In the genomic region with DNA sequence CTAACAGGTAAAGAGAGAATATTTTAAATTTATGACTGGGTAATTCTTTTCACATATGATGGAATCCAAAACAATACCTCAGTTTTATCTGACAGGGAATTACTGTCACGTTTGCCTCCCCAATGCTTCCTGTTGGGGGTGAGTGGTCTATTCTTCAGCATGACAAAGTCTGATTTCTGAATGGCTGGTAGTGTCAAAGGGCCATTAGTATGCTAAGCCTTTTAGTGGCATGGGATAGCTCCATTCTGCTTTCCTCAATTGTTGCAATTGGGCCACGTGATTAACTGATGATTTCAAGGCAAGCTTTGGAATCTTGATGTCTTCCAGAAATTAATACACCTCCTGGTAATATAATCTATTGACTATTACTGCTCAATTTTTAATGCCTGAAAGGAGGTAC, we compare ENCODE assay signal across 20 cellular contexts.
"Had no signal": no experiment of that assay in that cellular context is flagged by ENCODE, and none has a peak within 500 bp of the region (broad histone marks: within the 10 kb centered on the region; RNA-seq: fewer than 3 reads in every experiment).

No MANE protein-coding gene starts in this region.

- H3K36me3 ChIP-seq: cardiac muscle cell, left lung had no signal

- H3K79me2 ChIP-seq: parathyroid adenoma had no signal

- H3K9ac ChIP-seq: parathyroid adenoma had no signal

- H3K4me1 Mint-ChIP-seq: activated B cell treated with CpG ODN at 0.5 μM for 24 hours; activated naive CD4-positive, alpha-beta T cell treated with anti-CD3 and anti-CD28 coated beads, Interleukin-2, amount 10 ng/mL, durations not matched to agents 7 days and 5 days; memory B cell; nephron; stimulated activated naive CD8-positive, alpha-beta T cell treated with anti-CD3 and anti-CD28 coated beads, Interleukin-15, amount 100 ng/mL, for 72 hours had no signal

- DNase-seq: activated B cell treated with CpG ODN at 0.5 μM for 24 hours; activated CD4-positive, alpha-beta T cell treated with anti-CD3 and anti-CD28 coated beads, Interleukin-2, amount 10 ng/mL, durations not matched to agents 7 days and 5 days; activated CD8-positive, alpha-beta memory T cell treated with anti-CD3 and anti-CD28 coated beads for 24 hours; activated naive CD4-positive, alpha-beta T cell treated with anti-CD3 and anti-CD28 coated beads, Interleukin-2, amount 10 ng/mL, durations not matched to agents 7 days and 5 days; effector memory CD4-positive, alpha-beta T cell; hippocampal formation; islet precursor cell; left lung; retina; stimulated activated CD4-positive, alpha-beta T cell treated with anti-CD3 and anti-CD28 coated beads, Interleukin-4, amount 100 ng/mL, for 1 hour; stimulated activated CD8-positive, alpha-beta memory T cell treated with anti-CD3 and anti-CD28 coated beads, Interleukin-4, amount 100 ng/mL, for 48 hours; stimulated activated naive CD8-positive, alpha-beta T cell treated with anti-CD3 and anti-CD28 coated beads, Interleukin-15, amount 100 ng/mL, for 72 hours; T-helper 9 cell; testis had no signal

- H3K27me3 ChIP-seq: cardiac muscle cell, left lung, testis had no signal

- H3K9me3 ChIP-seq: left lung, testis had no signal

- H3K36me3 Mint-ChIP-seq: activated naive CD4-positive, alpha-beta T cell treated with anti-CD3 and anti-CD28 coated beads, Interleukin-2, amount 10 ng/mL, durations not matched to agents 7 days and 5 days; memory B cell had no signal

- H3K27me3 Mint-ChIP-seq: stimulated activated naive CD8-positive, alpha-beta T cell treated with anti-CD3 and anti-CD28 coated beads, Interleukin-15, amount 100 ng/mL, for 72 hours had no signal

- H3K27ac ChIP-seq: cardiac muscle cell, epithelial cell of prostate, left lung, parathyroid adenoma, testis had no signal

- H3K4me3 ChIP-seq: cardiac muscle cell, left lung, testis had no signal

- H3K4me3 Mint-ChIP-seq: activated B cell treated with CpG ODN at 0.5 μM for 24 hours; activated CD4-positive, alpha-beta T cell treated with anti-CD3 and anti-CD28 coated beads, Interleukin-2, amount 10 ng/mL, durations not matched to agents 7 days and 5 days; activated naive CD4-positive, alpha-beta T cell treated with anti-CD3 and anti-CD28 coated beads, Interleukin-2, amount 10 ng/mL, durations not matched to agents 7 days and 5 days; memory B cell; nephron; stimulated activated naive CD8-positive, alpha-beta T cell treated with anti-CD3 and anti-CD28 coated beads, Interleukin-15, amount 100 ng/mL, for 72 hours had no signal

- H3K27ac Mint-ChIP-seq: activated B cell treated with CpG ODN at 0.5 μM for 24 hours; activated CD4-positive, alpha-beta T cell treated with anti-CD3 and anti-CD28 coated beads, Interleukin-2, amount 10 ng/mL, durations not matched to agents 7 days and 5 days; activated naive CD4-positive, alpha-beta T cell treated with anti-CD3 and anti-CD28 coated beads, Interleukin-2, amount 10 ng/mL, durations not matched to agents 7 days and 5 days; activated T-helper 2 cell treated with anti-CD3 and anti-CD28 coated beads, Interferon-gamma antibody, Interleukin-2, Interleukin-4, amounts not matched to agents 10 μg/mL and 5 μg/mL and 100 μg/mL, durations not matched to agents 14 hours and 24 hours and 36 hours; memory B cell; nephron; stimulated activated naive CD8-positive, alpha-beta T cell treated with anti-CD3 and anti-CD28 coated beads, Interleukin-15, amount 100 ng/mL, for 72 hours had no signal

- H3K9me3 Mint-ChIP-seq: activated CD4-positive, alpha-beta T cell treated with anti-CD3 and anti-CD28 coated beads, Interleukin-2, amount 10 ng/mL, durations not matched to agents 7 days and 5 days; activated naive CD4-positive, alpha-beta T cell treated with anti-CD3 and anti-CD28 coated beads, Interleukin-2, amount 10 ng/mL, durations not matched to agents 7 days and 5 days; activated T-helper 2 cell treated with anti-CD3 and anti-CD28 coated beads, Interferon-gamma antibody, Interleukin-2, Interleukin-4, amounts not matched to agents 10 μg/mL and 5 μg/mL and 100 μg/mL, durations not matched to agents 14 hours and 24 hours and 36 hours; memory B cell; nephron; stimulated activated naive CD8-positive, alpha-beta T cell treated with anti-CD3 and anti-CD28 coated beads, Interleukin-15, amount 100 ng/mL, for 72 hours had no signal

- H2AFZ ChIP-seq: parathyroid adenoma had no signal

- H3K4me1 ChIP-seq: left lung, parathyroid adenoma, testis had no signal
